In the genomic region with DNA sequence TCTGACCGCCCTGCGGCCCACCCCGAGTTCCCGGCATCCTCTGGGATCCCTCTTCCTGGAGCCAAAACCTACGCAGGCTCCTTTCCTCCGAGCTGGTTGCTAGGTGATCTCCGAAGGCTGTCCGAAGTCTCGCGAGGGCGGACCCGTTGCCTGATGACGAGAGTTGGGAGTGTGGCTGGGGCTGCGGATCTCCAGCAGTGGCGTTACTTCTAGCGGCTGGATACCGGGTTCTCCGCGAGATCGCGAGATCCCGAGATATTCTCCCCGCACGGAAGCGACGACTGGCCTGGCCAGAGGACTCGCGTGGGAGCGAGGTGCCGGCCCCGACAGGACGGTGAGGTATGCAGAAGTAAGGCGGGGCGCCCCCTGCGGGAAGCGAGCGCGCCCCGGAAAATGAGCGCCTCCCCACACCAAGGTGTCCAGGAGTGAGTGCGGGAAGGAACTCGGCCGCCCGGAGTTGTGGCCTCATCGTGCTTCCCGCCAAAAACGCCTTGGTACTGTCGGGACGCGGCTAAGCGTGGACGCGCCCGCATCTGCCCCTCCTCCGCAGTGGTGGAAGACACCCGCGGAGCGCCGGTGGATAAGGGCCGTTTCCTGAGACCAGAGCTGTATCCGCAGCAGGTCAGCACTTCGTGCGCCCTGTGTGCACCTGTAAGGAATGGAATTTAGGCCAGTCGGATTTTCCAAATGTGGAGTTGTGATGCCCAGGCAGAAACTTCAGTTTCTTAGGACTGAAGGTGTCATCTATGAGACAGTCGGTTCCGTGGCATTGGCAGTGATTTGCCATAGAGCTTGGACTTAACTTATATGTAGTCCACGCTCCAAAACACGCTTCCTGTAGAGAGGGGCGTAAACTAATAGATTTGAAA, we compare ENCODE assay signal across 1 cellular context.
TF ChIP-seq lines count a peak whose summit lies in the region.

A gene (plus strand): TSS at position 146 of the 869 bp plus-strand sequence. CDS start 1,426 bp downstream, outside the sequence.

TF ChIP-seq in HCT116, 20 proteins besides CTCF, POLR2A, EP300 and RAD21 (continued from another document):
- TF ChIP-seq, protein P1, sequence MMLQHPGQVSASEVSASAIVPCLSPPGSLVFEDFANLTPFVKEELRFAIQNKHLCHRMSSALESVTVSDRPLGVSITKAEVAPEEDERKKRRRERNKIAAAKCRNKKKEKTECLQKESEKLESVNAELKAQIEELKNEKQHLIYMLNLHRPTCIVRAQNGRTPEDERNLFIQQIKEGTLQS (IDR thresholded peaks at IDR 0.05): no peak
- TF ChIP-seq YY1 (IDR thresholded peaks at IDR 0.05; ENCODE audit: extremely low read depth, insufficient replicate concordance, low read depth, low read length) (peak; percentile 69), EGR1 (IDR thresholded peaks at IDR 0.05; ENCODE audit: low read depth) (0 out of 2 replicates have a peak, but pooled peaks have one; percentile 18), SIN3A (IDR thresholded peaks at IDR 0.05; ENCODE audit: low read depth) (no peak; the same call in 1 of the 2 replicates), JUND (IDR thresholded peaks at IDR 0.05) (0 out of 2 replicates have a peak, but pooled peaks have one; percentile 12), SRF (IDR thresholded peaks at IDR 0.05; ENCODE audit: low read depth) (no peak; the same call in 1 of the 2 replicates), CBX3 (IDR thresholded peaks at IDR 0.05; ENCODE audit: low read depth) (peak; percentile 64; the same call in 1 of the 2 replicates), TCF7L2 (IDR thresholded peaks at IDR 0.05; ENCODE audit: borderline replicate concordance, extremely low read depth, insufficient read depth, insufficient read length) (peak; percentile 12), EZH2 (IDR thresholded peaks at IDR 0.05) (no peak)
- TF ChIP-seq, protein P2, sequence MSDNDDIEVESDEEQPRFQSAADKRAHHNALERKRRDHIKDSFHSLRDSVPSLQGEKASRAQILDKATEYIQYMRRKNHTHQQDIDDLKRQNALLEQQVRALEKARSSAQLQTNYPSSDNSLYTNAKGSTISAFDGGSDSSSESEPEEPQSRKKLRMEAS (IDR thresholded peaks at IDR 0.05): peak; percentile 95
- TF ChIP-seq, protein P3, sequence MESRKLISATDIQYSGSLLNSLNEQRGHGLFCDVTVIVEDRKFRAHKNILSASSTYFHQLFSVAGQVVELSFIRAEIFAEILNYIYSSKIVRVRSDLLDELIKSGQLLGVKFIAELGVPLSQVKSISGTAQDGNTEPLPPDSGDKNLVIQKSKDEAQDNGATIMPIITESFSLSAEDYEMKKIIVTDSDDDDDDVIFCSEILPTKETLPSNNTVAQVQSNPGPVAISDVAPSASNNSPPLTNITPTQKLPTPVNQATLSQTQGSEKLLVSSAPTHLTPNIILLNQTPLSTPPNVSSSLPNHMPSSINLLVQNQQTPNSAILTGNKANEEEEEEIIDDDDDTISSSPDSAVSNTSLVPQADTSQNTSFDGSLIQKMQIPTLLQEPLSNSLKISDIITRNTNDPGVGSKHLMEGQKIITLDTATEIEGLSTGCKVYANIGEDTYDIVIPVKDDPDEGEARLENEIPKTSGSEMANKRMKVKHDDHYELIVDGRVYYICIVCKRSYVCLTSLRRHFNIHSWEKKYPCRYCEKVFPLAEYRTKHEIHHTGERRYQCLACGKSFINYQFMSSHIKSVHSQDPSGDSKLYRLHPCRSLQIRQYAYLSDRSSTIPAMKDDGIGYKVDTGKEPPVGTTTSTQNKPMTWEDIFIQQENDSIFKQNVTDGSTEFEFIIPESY (IDR thresholded peaks at IDR 0.05; ENCODE audit: extremely low read depth, insufficient replicate concordance, low read length): peak; percentile 94
